ENCODE assay signal across 12 cellular contexts in the genomic region with DNA sequence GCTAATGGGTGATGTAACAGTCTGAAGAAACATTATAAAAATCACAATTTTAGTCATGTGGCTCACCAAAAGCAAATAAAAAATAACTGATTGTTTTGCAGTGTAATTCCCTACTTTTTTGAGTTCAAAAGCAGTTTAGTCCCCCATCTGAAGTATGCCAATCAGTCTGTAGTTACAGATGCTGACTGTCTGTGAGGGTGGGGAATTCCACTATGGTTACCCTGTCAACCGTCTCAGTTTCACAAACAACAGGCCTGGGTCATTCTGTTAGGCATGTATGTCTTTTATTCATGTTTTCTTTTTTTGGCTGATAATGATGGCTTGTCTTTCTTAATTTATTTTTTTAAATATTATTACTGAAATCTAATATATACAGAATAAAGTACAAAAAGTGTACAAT.
A peak's percentile ranks its signal among the peaks of the same experiment; 100 is the strongest.
DNase-seq lines count a peak whose midpoint lies in the region; ATAC-seq and TF ChIP-seq lines count a peak whose summit lies in the region.
"Had no signal": no experiment of that assay in that cellular context is flagged by ENCODE, and none has a peak within 500 bp of the region (broad histone marks: within the 10 kb centered on the region; RNA-seq: fewer than 3 reads in every experiment).

No MANE protein-coding gene starts in this region.

- peaks cover 4% of the 10 kb centered on the region for H3K36me3 Mint-ChIP-seq in T-helper 1 cell treated with Interleukin-12 subunit alpha and Interleukin-12 subunit beta and Interleukin-4 antibody, amounts not matched to agents 30 μg/mL and 1 μg/mL, for 36 hours (ENCODE audit: low read depth)
- H3K36me3 Mint-ChIP-seq in natural killer cell, result peaks cover 3% of the 10 kb centered on the region

- TF ChIP-seq CTCF in natural killer cell (IDR thresholded peaks at IDR 0.05), result no peak

- H3K4me3 Mint-ChIP-seq in T-helper 1 cell treated with Interleukin-12 subunit alpha and Interleukin-12 subunit beta and Interleukin-4 antibody, amounts not matched to agents 30 μg/mL and 1 μg/mL, for 36 hours, result no peak overlapping the region
- H3K4me3 Mint-ChIP-seq in natural killer cell, result no peak overlapping the region
- H3K4me3 Mint-ChIP-seq: CD8-positive, alpha-beta T cell had no signal

- DNase-seq in RPMI8226 (no peak), putamen (ENCODE audit: low spot score) (no peak), natural killer cell (no peak)
- DNase-seq in effector CD8-positive, alpha-beta T cell (lab: John Stamatoyannopoulos, UW), result no peak
- DNase-seq: CD8-positive, alpha-beta T cell; mesenchymal stem cell; NCI-H1694 treated with DMSO at 0.1 percent for 48 hours; thyroid gland had no signal

- no peaks in the 10 kb centered on the region for H3K27me3 Mint-ChIP-seq in T-helper 1 cell treated with Interleukin-12 subunit alpha and Interleukin-12 subunit beta and Interleukin-4 antibody, amounts not matched to agents 30 μg/mL and 1 μg/mL, for 36 hours (ENCODE audit: low read depth)
- no peaks in the 10 kb centered on the region for H3K27me3 Mint-ChIP-seq in natural killer cell (ENCODE audit: low read depth in 2 of 2)

- intact Hi-C loops in natural killer cell (cut with micrococcal nuclease), result no loop called here

- peaks cover 20% of the 10 kb centered on the region for H3K4me1 Mint-ChIP-seq in T-helper 1 cell treated with Interleukin-12 subunit alpha and Interleukin-12 subunit beta and Interleukin-4 antibody, amounts not matched to agents 30 μg/mL and 1 μg/mL, for 36 hours (ENCODE audit: low read depth)
- no peaks in the 10 kb centered on the region for H3K4me1 Mint-ChIP-seq in natural killer cell

- H3K9me3 Mint-ChIP-seq in T-helper 1 cell treated with Interleukin-12 subunit alpha and Interleukin-12 subunit beta and Interleukin-4 antibody, amounts not matched to agents 30 μg/mL and 1 μg/mL, for 36 hours, result no peaks in the 10 kb centered on the region
- H3K9me3 Mint-ChIP-seq in natural killer cell, result no peaks in the 10 kb centered on the region
- H3K9me3 Mint-ChIP-seq: CD8-positive, alpha-beta T cell had no signal

- H3K27ac Mint-ChIP-seq in T-helper 1 cell treated with Interleukin-12 subunit alpha and Interleukin-12 subunit beta and Interleukin-4 antibody, amounts not matched to agents 30 μg/mL and 1 μg/mL, for 36 hours, result peak overlapping the region; percentile 37
- H3K27ac Mint-ChIP-seq in natural killer cell, result no peak overlapping the region
- H3K27ac Mint-ChIP-seq: CD8-positive, alpha-beta T cell had no signal

- ATAC-seq in GM18499 (IDR thresholded peaks at IDR 0.05; ENCODE audit: insufficient read depth, unreplicated experiment) (peak; percentile 91), GM19397 (IDR thresholded peaks at IDR 0.05; ENCODE audit: unreplicated experiment) (peak; percentile 96), HG02943 (IDR thresholded peaks at IDR 0.05; ENCODE audit: low read depth, unreplicated experiment) (peak; percentile 87), natural killer cell (no peak)
- ATAC-seq: CD8-positive, alpha-beta T cell had no signal

Comparison
In these comparisons a context has a peak if more than half of its experiments do, and no peak if none do; other contexts are left out.
1. ATAC-seq: peak in GM18499 (single experiment), GM19397 (single experiment) and HG02943 (single experiment); none in natural killer cell (0 of 3).